Comparison of ENCODE assay signal across 22 cellular contexts in genomic region chr2:54969295-54969939, GRCh38.
DNase-seq lines count a peak whose midpoint lies in the region; TF ChIP-seq lines count a peak whose summit lies in the region.
"Had no signal": no experiment of that assay in that cellular context is flagged by ENCODE, and none has a peak within 500 bp of the region (broad histone marks: within the 10 kb centered on the region; RNA-seq: fewer than 3 reads in every experiment).

No MANE protein-coding gene starts in this region.

- TF ChIP-seq POLR2A in erythroblast (IDR thresholded peaks at IDR 0.05; ENCODE audit: low read length) = no peak

- intact Hi-C loops in dendritic cell treated with granulocyte-macrophage colony-stimulating factor and Interleukin-4, amounts not matched to agents 40 ng/mL and 50 ng/mL, for 4 days (cut with micrococcal nuclease) = no loop called here

- peak overlapping the region; percentile 39 for H3K27ac Mint-ChIP-seq in dendritic cell treated with granulocyte-macrophage colony-stimulating factor and Interleukin-4, amounts not matched to agents 40 ng/mL and 50 ng/mL, for 4 days
- peak overlapping the region; percentile 53 for H3K27ac Mint-ChIP-seq in progenitor cell of endocrine pancreas
- H3K27ac Mint-ChIP-seq in activated naive CD8-positive, alpha-beta T cell treated with anti-CD3 and anti-CD28 coated beads for 36 hours = no peak overlapping the region
- H3K27ac Mint-ChIP-seq: activated CD8-positive, alpha-beta T cell treated with anti-CD3 and anti-CD28 coated beads for 36 hours; activated naive CD4-positive, alpha-beta T cell treated with anti-CD3 and anti-CD28 coated beads, Interleukin-2, amount 10 ng/mL, durations not matched to agents 7 days and 5 days; activated T-helper 1 cell treated with anti-CD3 and anti-CD28 coated beads, Interleukin-12 subunit alpha, Interleukin-12 subunit beta, Interleukin-2, Interleukin-4 antibody, amounts not matched to agents 30 ng/mL and 10 ng/mL and 1 ng/mL, durations not matched to agents 14 hours and 24 hours and 36 hours had no signal

- DNase-seq in DMS79 treated with DMSO at 0.1 percent for 48 hours (lab: John Stamatoyannopoulos, UW) (peak; percentile 63), NCI-H2029 (lab: John Stamatoyannopoulos, UW) (peak; percentile 1), progenitor cell of endocrine pancreas (ENCODE audit: low spot score, unreplicated experiment) (no peak), NK-92 (lab: John Stamatoyannopoulos, UW; ENCODE audit: unreplicated experiment) (no peak), erythroblast (lab: John Stamatoyannopoulos, UW) (no peak)
- DNase-seq in activated naive CD8-positive, alpha-beta T cell treated with anti-CD3 and anti-CD28 coated beads for 36 hours = no peak
- DNase-seq: activated CD8-positive, alpha-beta memory T cell treated with anti-CD3 and anti-CD28 coated beads, Interleukin-2, amount 50 U/mL, for 48 hours; activated CD8-positive, alpha-beta T cell treated with anti-CD3 and anti-CD28 coated beads for 36 hours; activated naive CD4-positive, alpha-beta T cell treated with anti-CD3 and anti-CD28 coated beads, Interleukin-2, amount 10 ng/mL, durations not matched to agents 7 days and 5 days; amniotic stem cell; C1 segment of cervical spinal cord; effector CD4-positive, alpha-beta T cell; GOT3; NCI-H1048; NCI-H1694; NCI-H69; SIG-M5; substantia nigra had no signal

- H3K36me3 Mint-ChIP-seq in dendritic cell treated with granulocyte-macrophage colony-stimulating factor and Interleukin-4, amounts not matched to agents 40 ng/mL and 50 ng/mL, for 4 days (ENCODE audit: low read depth) = peaks cover 72% of the 10 kb centered on the region
- peaks cover 19% of the 10 kb centered on the region for H3K36me3 Mint-ChIP-seq in progenitor cell of endocrine pancreas (ENCODE audit: insufficient read depth)
- H3K36me3 Mint-ChIP-seq in activated naive CD8-positive, alpha-beta T cell treated with anti-CD3 and anti-CD28 coated beads for 36 hours = peaks cover 34% of the 10 kb centered on the region

- H3K4me3 Mint-ChIP-seq in dendritic cell treated with granulocyte-macrophage colony-stimulating factor and Interleukin-4, amounts not matched to agents 40 ng/mL and 50 ng/mL, for 4 days = no peak overlapping the region
- H3K4me3 Mint-ChIP-seq in progenitor cell of endocrine pancreas (ENCODE audit: low read depth) = no peak overlapping the region
- no peak overlapping the region for H3K4me3 Mint-ChIP-seq in activated naive CD8-positive, alpha-beta T cell treated with anti-CD3 and anti-CD28 coated beads for 36 hours
- H3K4me3 Mint-ChIP-seq: activated CD8-positive, alpha-beta T cell treated with anti-CD3 and anti-CD28 coated beads for 36 hours; activated naive CD4-positive, alpha-beta T cell treated with anti-CD3 and anti-CD28 coated beads, Interleukin-2, amount 10 ng/mL, durations not matched to agents 7 days and 5 days; activated T-helper 1 cell treated with anti-CD3 and anti-CD28 coated beads, Interleukin-12 subunit alpha, Interleukin-12 subunit beta, Interleukin-2, Interleukin-4 antibody, amounts not matched to agents 30 ng/mL and 10 ng/mL and 1 ng/mL, durations not matched to agents 14 hours and 24 hours and 36 hours; stimulated activated effector memory CD8-positive, alpha-beta T cell treated with anti-CD3 and anti-CD28 coated beads, Interleukin-12 subunit alpha, Interleukin-12 subunit beta, amount 100 ng/mL, for 72 hours; type B pancreatic cell had no signal

- H3K27me3 Mint-ChIP-seq in dendritic cell treated with granulocyte-macrophage colony-stimulating factor and Interleukin-4, amounts not matched to agents 40 ng/mL and 50 ng/mL, for 4 days = no peaks in the 10 kb centered on the region
- no peaks in the 10 kb centered on the region for H3K27me3 Mint-ChIP-seq in progenitor cell of endocrine pancreas
- H3K27me3 Mint-ChIP-seq in activated naive CD8-positive, alpha-beta T cell treated with anti-CD3 and anti-CD28 coated beads for 36 hours = no peaks in the 10 kb centered on the region
- H3K27me3 Mint-ChIP-seq: activated CD8-positive, alpha-beta T cell treated with anti-CD3 and anti-CD28 coated beads for 36 hours; activated naive CD4-positive, alpha-beta T cell treated with anti-CD3 and anti-CD28 coated beads, Interleukin-2, amount 10 ng/mL, durations not matched to agents 7 days and 5 days; type B pancreatic cell had no signal

- H3K9me3 Mint-ChIP-seq in dendritic cell treated with granulocyte-macrophage colony-stimulating factor and Interleukin-4, amounts not matched to agents 40 ng/mL and 50 ng/mL, for 4 days = no peaks in the 10 kb centered on the region
- no peaks in the 10 kb centered on the region for H3K9me3 Mint-ChIP-seq in progenitor cell of endocrine pancreas (ENCODE audit: low read depth)
- peaks cover 8% of the 10 kb centered on the region for H3K9me3 Mint-ChIP-seq in activated naive CD8-positive, alpha-beta T cell treated with anti-CD3 and anti-CD28 coated beads for 36 hours
- H3K9me3 Mint-ChIP-seq: activated CD8-positive, alpha-beta T cell treated with anti-CD3 and anti-CD28 coated beads for 36 hours; activated T-helper 1 cell treated with anti-CD3 and anti-CD28 coated beads, Interleukin-12 subunit alpha, Interleukin-12 subunit beta, Interleukin-2, Interleukin-4 antibody, amounts not matched to agents 30 ng/mL and 10 ng/mL and 1 ng/mL, durations not matched to agents 14 hours and 24 hours and 36 hours; stimulated activated effector memory CD8-positive, alpha-beta T cell treated with anti-CD3 and anti-CD28 coated beads, Interleukin-12 subunit alpha, Interleukin-12 subunit beta, amount 100 ng/mL, for 72 hours; type B pancreatic cell had no signal

- peaks cover 5% of the 10 kb centered on the region for H3K4me1 Mint-ChIP-seq in dendritic cell treated with granulocyte-macrophage colony-stimulating factor and Interleukin-4, amounts not matched to agents 40 ng/mL and 50 ng/mL, for 4 days (ENCODE audit: low read depth)
- H3K4me1 Mint-ChIP-seq in progenitor cell of endocrine pancreas (ENCODE audit: low read depth) = no peaks in the 10 kb centered on the region
- H3K4me1 Mint-ChIP-seq in activated naive CD8-positive, alpha-beta T cell treated with anti-CD3 and anti-CD28 coated beads for 36 hours = peaks cover 34% of the 10 kb centered on the region

- TF ChIP-seq CTCF in progenitor cell of endocrine pancreas (IDR thresholded peaks at IDR 0.05; ENCODE audit: unreplicated experiment) = no peak

Comparison
In these comparisons a context has a peak if more than half of its experiments do, and no peak if none do; other contexts are left out.
1. DNase-seq: peak in DMS79 treated with DMSO at 0.1 percent for 48 hours (single experiment) and NCI-H2029 (single experiment); none in progenitor cell of endocrine pancreas (single experiment), NK-92 (single experiment), erythroblast (0 of 2) and activated naive CD8-positive, alpha-beta T cell treated with anti-CD3 and anti-CD28 coated beads for 36 hours (single experiment).